Comparison of ENCODE assay signal across 8 cellular contexts in genomic region chr5:157342822-157343402, GRCh38.
A peak's percentile ranks its signal among the peaks of the same experiment; 100 is the strongest.
DNase-seq lines count a peak whose midpoint lies in the region; ATAC-seq and TF ChIP-seq lines count a peak whose summit lies in the region.

No MANE protein-coding gene starts in this region.

- no peak overlapping the region for H2BK5ac ChIP-seq in neuronal stem cell (ENCODE audit: low read length)

- H3K23ac ChIP-seq in neuronal stem cell (ENCODE audit: low read depth, low read length, poor library complexity) = no peak overlapping the region

- H3K4me1 Mint-ChIP-seq in activated CD4-positive, alpha-beta T cell treated with anti-CD3 and anti-CD28 coated beads for 36 hours = peaks cover 40% of the 10 kb centered on the region

- no peak overlapping the region for H3K4me3 Mint-ChIP-seq in activated CD4-positive, alpha-beta T cell treated with anti-CD3 and anti-CD28 coated beads for 36 hours

- H3K27me3 Mint-ChIP-seq in activated CD4-positive, alpha-beta T cell treated with anti-CD3 and anti-CD28 coated beads for 36 hours = no peaks in the 10 kb centered on the region

- H3K27me3 ChIP-seq in adrenal gland (no peaks in the 10 kb centered on the region), neuronal stem cell (ENCODE audit: control insufficient read depth in 3 of 3, insufficient read depth in 3 of 3, low read depth in 1 of 3, low read length in 3 of 3) (no peaks in the 10 kb centered on the region)

- H4K8ac ChIP-seq in neuronal stem cell (ENCODE audit: low read depth, low read length) = no peak overlapping the region

- no peak overlapping the region for H2BK12ac ChIP-seq in neuronal stem cell (ENCODE audit: low read length)

- H3K9me3 Mint-ChIP-seq in activated CD4-positive, alpha-beta T cell treated with anti-CD3 and anti-CD28 coated beads for 36 hours (ENCODE audit: low read depth) = no peaks in the 10 kb centered on the region

- no peaks in the 10 kb centered on the region for H3K9me3 ChIP-seq in adrenal gland (replicated peaks in 1 of 3)
- no peaks in the 10 kb centered on the region for H3K9me3 ChIP-seq in neuronal stem cell (replicated peaks in 1 of 2; ENCODE audit: control insufficient read depth in 2 of 2, insufficient read depth in 1 of 2, low read depth in 1 of 2, low read length in 2 of 2)

- peaks cover 80% of the 10 kb centered on the region for H3K36me3 Mint-ChIP-seq in activated CD4-positive, alpha-beta T cell treated with anti-CD3 and anti-CD28 coated beads for 36 hours (ENCODE audit: low read depth)

- no peak overlapping the region for H3K4me2 ChIP-seq in neuronal stem cell (ENCODE audit: insufficient read depth, low read length, poor library complexity, severe bottlenecking)

- H3K79me1 ChIP-seq in neuronal stem cell (ENCODE audit: low read depth, low read length) = no peaks in the 10 kb centered on the region

- H2AFZ ChIP-seq in neuronal stem cell (ENCODE audit: low read length) = no peak overlapping the region

- H3K4ac ChIP-seq in neuronal stem cell (ENCODE audit: low read length) = no peak overlapping the region

- no peak overlapping the region for H3K18ac ChIP-seq in neuronal stem cell (ENCODE audit: low read length)

- CTCF ChIA-PET in activated CD4-positive, alpha-beta T cell treated with anti-CD3 and anti-CD28 coated beads for 36 hours (lab: Charles Lee) = interaction anchor here (0.6 to 9.4 kb wide), 30 partner anchors 7 to 395 kb away, joined by 3 to 117 read pairs (median 4); no protein-coding TSS in a partner anchor

- POLR2A ChIA-PET in activated CD4-positive, alpha-beta T cell treated with anti-CD3 and anti-CD28 coated beads for 36 hours (lab: Charles Lee) = interaction anchor here (0.6 to 1.4 kb wide), 2 partner anchors 8 to 18 kb away, joined by 5 read pairs; no protein-coding TSS in a partner anchor

- 87 to 90% (median 88%) methylated on average over 10 to 16 of the region's 16 CpGs for WGBS in adrenal gland, 4 donors
- WGBS in neuronal stem cell (ENCODE audit: extremely low coverage in 2 of 2, insufficient read length in 2 of 2, insufficient replicate concordance in 1 of 2), 2 donors = no CpG with 5 or more reads among the region's 16 CpGs

- peak; percentile 19 to 55 (median 49) for TF ChIP-seq CTCF in adrenal gland (IDR thresholded peaks at IDR 0.05)

- H3K27ac ChIP-seq in adrenal gland (peak overlapping the region in 1 of 5 donors; percentile 63), neuronal stem cell (replicated peaks; ENCODE audit: low read length) (no peak overlapping the region)

- H2BK15ac ChIP-seq in neuronal stem cell (ENCODE audit: low read length) = no peak overlapping the region

- peak; percentile 62 for DNase-seq in activated CD4-positive, alpha-beta T cell treated with anti-CD3 and anti-CD28 coated beads for 36 hours
- no peak for DNase-seq in activated CD4-positive, alpha-beta T cell treated with anti-CD3 and anti-CD28 coated beads for 1 hour
- DNase-seq in NCI-H69 (lab: John Stamatoyannopoulos, UW) (peak; percentile 52), adrenal gland (peak; percentile 25 to 62 (median 42)), left lobe of liver (ENCODE audit: low spot score) (no peak), neuronal stem cell (ENCODE audit: low spot score) (no peak), sciatic nerve (ENCODE audit: low spot score) (no peak), NCI-H128 (lab: John Stamatoyannopoulos, UW; ENCODE audit: unreplicated experiment) (no peak)

- H3K27ac Mint-ChIP-seq in activated CD4-positive, alpha-beta T cell treated with anti-CD3 and anti-CD28 coated beads for 36 hours = peak overlapping the region; percentile 80

- H2AK5ac ChIP-seq in neuronal stem cell (ENCODE audit: low read depth, low read length) = no peak overlapping the region

- H3K36me3 ChIP-seq in adrenal gland (replicated peaks in 1 of 2) = no peaks in the 10 kb centered on the region
- H3K36me3 ChIP-seq in neuronal stem cell (replicated peaks in 1 of 2; ENCODE audit: control insufficient read depth in 2 of 2, insufficient read depth in 2 of 2, low read length in 2 of 2) = peaks cover 15 to 95% of the 10 kb centered on the region in 2 donors

- intact Hi-C loops in activated CD4-positive, alpha-beta T cell treated with anti-CD3 and anti-CD28 coated beads for 36 hours (cut with DNase I, micrococcal nuclease) = loop anchor here (5.0 kb wide), 3 partner anchors 49 to 399 kb away; partner anchors contain the start of gene LSM11 (in 2 of the 2)
- intact Hi-C loops in adrenal gland (cut with DNase I) = loop anchor here in 1 of 2 donors (5.0 kb wide), 1 partner anchor 134 kb away; no protein-coding TSS in a partner anchor
- intact Hi-C loops in sciatic nerve (cut with DNase I) = no loop called here

- ATAC-seq in activated CD4-positive, alpha-beta T cell treated with anti-CD3 and anti-CD28 coated beads for 36 hours = peak; percentile 23
- ATAC-seq in left lobe of liver = peak; percentile 70
- ATAC-seq in sciatic nerve = no peak

- H3K4me1 ChIP-seq in adrenal gland (replicated peaks in 1 of 2) (no peaks in the 10 kb centered on the region), neuronal stem cell (ENCODE audit: control insufficient read depth in 2 of 2, insufficient read depth in 1 of 2, low read depth in 1 of 2, low read length in 2 of 2) (no peaks in the 10 kb centered on the region)

- no peak overlapping the region for H3K4me3 ChIP-seq in adrenal gland
- H3K4me3 ChIP-seq in neuronal stem cell (ENCODE audit: low read length in 2 of 2) = no peak overlapping the region

- H2BK120ac ChIP-seq in neuronal stem cell (ENCODE audit: low read depth, low read length) = no peak overlapping the region

- no peak overlapping the region for H3K9ac ChIP-seq in neuronal stem cell (ENCODE audit: low read depth, low read length, poor library complexity)

- no peak overlapping the region for H4K91ac ChIP-seq in neuronal stem cell (ENCODE audit: low read depth, low read length, poor library complexity)

- TF ChIP-seq POLR2A in adrenal gland (IDR thresholded peaks at IDR 0.05) = no peak

- H3K14ac ChIP-seq in neuronal stem cell (ENCODE audit: low read length) = no peak overlapping the region

Comparison
In these comparisons a context has a peak if more than half of its experiments do, and no peak if none do; other contexts are left out.
1. DNase-seq: peak in activated CD4-positive, alpha-beta T cell treated with anti-CD3 and anti-CD28 coated beads for 36 hours (single experiment), NCI-H69 (single experiment) and adrenal gland (7 of 7); none in activated CD4-positive, alpha-beta T cell treated with anti-CD3 and anti-CD28 coated beads for 1 hour (single experiment), left lobe of liver (single experiment), neuronal stem cell (single experiment), sciatic nerve (single experiment) and NCI-H128 (single experiment).